Comparison of ENCODE assay signal across 7 cellular contexts in the genomic region with DNA sequence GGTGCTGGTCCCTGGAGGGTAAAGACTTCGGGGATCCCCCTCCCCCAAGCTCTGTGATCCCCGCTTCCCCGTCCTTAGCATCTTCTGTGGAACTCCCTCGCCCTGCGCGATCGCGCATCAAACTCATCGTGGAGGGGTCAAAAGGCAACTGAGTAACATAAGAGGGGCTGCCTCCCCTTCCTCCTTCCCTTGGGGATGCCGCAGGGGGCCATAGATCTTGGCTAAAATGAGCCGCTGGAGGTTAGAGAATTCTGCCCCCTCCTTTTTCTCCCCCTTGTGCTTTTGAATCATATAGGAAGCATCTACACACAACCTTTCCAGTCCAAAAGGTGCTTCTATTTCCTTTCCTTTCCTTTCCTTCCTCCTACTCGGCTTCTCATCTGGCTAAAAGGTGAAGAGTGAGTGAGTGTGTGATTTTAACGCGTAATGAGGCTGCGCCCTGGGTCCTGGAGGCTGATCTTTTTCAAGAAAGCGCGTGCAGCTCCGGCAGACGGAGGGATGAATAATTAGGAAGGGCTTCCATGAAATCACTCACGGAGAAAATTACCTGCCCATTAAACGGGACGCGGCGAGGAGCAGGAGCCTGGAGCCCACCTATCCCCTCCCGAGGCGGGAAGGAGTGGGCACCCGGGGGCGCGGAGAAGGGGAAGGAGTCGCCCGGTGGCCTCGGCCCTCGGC. TPM values are rescaled to one million over a fixed set of nuclear protein-coding genes. Genes with fewer than 3 reads are reported as not detected.
DNase-seq lines count a peak whose midpoint lies in the region; ATAC-seq and TF ChIP-seq lines count a peak whose summit lies in the region.

No MANE protein-coding gene starts in this region.

- no peaks in the 10 kb centered on the region for H4K20me1 ChIP-seq in IMR-90 (ENCODE audit: insufficient read depth, low read length)

- H3K27ac ChIP-seq in IMR-90 (ENCODE audit: insufficient read depth, low read length) (no peak overlapping the region), suprapubic skin (no peak overlapping the region)

- CTCF ChIA-PET in IMR-90 (lab: Yijun Ruan, JAX), result interaction anchor here (0.5 to 1.9 kb wide), 12 partner anchors 7 to 1607 kb away, joined by 3 to 8 read pairs (median 3); no protein-coding TSS in a partner anchor

- H3K18ac ChIP-seq in IMR-90 (ENCODE audit: low read depth, low read length), result no peak overlapping the region

- peak; percentile 13 for ATAC-seq in IMR-90 (ENCODE audit: low read depth)
- no peak for ATAC-seq in activated CD4-positive, CD25-positive, alpha-beta regulatory T cell treated with anti-CD3 and anti-CD28 coated beads, Interleukin-2, amount 50 U/mL, for 24 hours
- ATAC-seq in GM18870 (IDR thresholded peaks at IDR 0.05; ENCODE audit: unreplicated experiment), result no peak

- H3K27me3 ChIP-seq in IMR-90 (ENCODE audit: control insufficient read depth, insufficient read depth, low read length) (peaks cover 29% of the 10 kb centered on the region), suprapubic skin (peaks cover 25% of the 10 kb centered on the region)

- TF ChIP-seq RAD21 in IMR-90 (IDR thresholded peaks at IDR 0.05; ENCODE audit: low read length), result no peak

- no peaks in the 10 kb centered on the region for H3K79me1 ChIP-seq in IMR-90 (ENCODE audit: low read depth in 1 of 2, low read length in 2 of 2)

- no peaks in the 10 kb centered on the region for H3K4me1 ChIP-seq in IMR-90 (ENCODE audit: control insufficient read depth, insufficient read depth, low read length)
- peaks cover 23% of the 10 kb centered on the region for H3K4me1 ChIP-seq in suprapubic skin

- peak overlapping the region; percentile 65; the same call in 1 of the 2 replicates for H3K23ac ChIP-seq in IMR-90 (ENCODE audit: low read depth, low read length)

- H2AFZ ChIP-seq in IMR-90 (replicated peaks; ENCODE audit: low read length, poor library complexity), result peak overlapping the region; percentile 87

- H3K4me2 ChIP-seq in IMR-90 (ENCODE audit: low read depth, low read length), result peak overlapping the region; percentile 97

- H3K9me1 ChIP-seq in IMR-90 (ENCODE audit: insufficient read depth, low read length), result no peaks in the 10 kb centered on the region

- no peak overlapping the region for H2BK120ac ChIP-seq in IMR-90 (ENCODE audit: low read depth, low read length)

- TF ChIP-seq CTCF in IMR-90 (conservative IDR thresholded peaks at IDR 0.05; ENCODE audit: low read depth, low read length) (no peak), astrocyte of the spinal cord (IDR thresholded peaks at IDR 0.05; ENCODE audit: low read depth, low read length) (no peak), suprapubic skin (IDR thresholded peaks at IDR 0.05) (no peak)

- 0% methylated on average over 3 of the region's 33 CpGs; no CpG with 5 or more reads in 1 of the 2 experiments for WGBS in IMR-90 (ENCODE audit: extremely low coverage in 2 of 2, insufficient read length in 1 of 2), 2 experiments
- WGBS in suprapubic skin, result 2% methylated on average over 24 of the region's 33 CpGs

- POLR2A ChIA-PET in IMR-90 (lab: Charles Lee; ENCODE audit: unreplicated experiment), result no interaction called here

- in situ Hi-C loops in IMR-90 (cut with MboI; ENCODE audit: low sequenced_read_pairs) (loop anchor here (5.0 to 25.0 kb wide), 4 partner anchors 218 to 1606 kb away; no protein-coding TSS in a partner anchor), astrocyte of the spinal cord (cut with HindIII; ENCODE audit: low sequenced_read_pairs) (no loop called here)

- H3K14ac ChIP-seq in IMR-90 (replicated peaks; ENCODE audit: low read depth, low read length), result no peak overlapping the region

- DNase-seq in IMR-90, result peak; percentile 11
- DNase-seq in astrocyte of the spinal cord (ENCODE audit: low read depth, low spot score), result peak; percentile 5
- DNase-seq in iris pigment epithelial cell (ENCODE audit: low read depth), result peak; percentile 38
- DNase-seq in suprapubic skin (ENCODE audit: low spot score in 2 of 2), result peak in 1 of 2 donors; percentile 52
- DNase-seq in foreskin melanocyte, result no peak

- no peak overlapping the region for H2BK5ac ChIP-seq in IMR-90 (ENCODE audit: low read depth, low read length, poor library complexity, severe bottlenecking)

- no peak overlapping the region for H4K91ac ChIP-seq in IMR-90 (ENCODE audit: insufficient read depth, low read depth, low read length)

- peak overlapping the region; percentile 48 for H3K4me3 ChIP-seq in IMR-90 (ENCODE audit: insufficient read depth, low read depth, low read length)
- H3K4me3 ChIP-seq in astrocyte of the spinal cord (ENCODE audit: low read depth, low read length), result peak overlapping the region; percentile 42
- H3K4me3 ChIP-seq in suprapubic skin, result peak overlapping the region; percentile 63

- no peaks in the 10 kb centered on the region for H3K9me3 ChIP-seq in IMR-90 (ENCODE audit: control insufficient read depth, insufficient read depth, low read length)
- H3K9me3 ChIP-seq in suprapubic skin, result no peaks in the 10 kb centered on the region

- no peak overlapping the region; the same call in 1 of the 2 replicates for H3K56ac ChIP-seq in IMR-90 (ENCODE audit: extremely low read depth, insufficient read depth, low read length)

- no TSS peak for BruUV-seq in IMR-90 (replicated peaks; lab: Mats Ljungman, UMichigan)

- no peak overlapping the region for H4K5ac ChIP-seq in IMR-90 (ENCODE audit: low read depth, low read length)

- no peak overlapping the region for H2BK20ac ChIP-seq in IMR-90 (ENCODE audit: low read depth, low read length)

- no peak overlapping the region for H3K9ac ChIP-seq in IMR-90 (ENCODE audit: low read depth, low read length)

- H3K36me3 ChIP-seq in IMR-90 (ENCODE audit: control insufficient read depth, insufficient read depth, low read length), result no peaks in the 10 kb centered on the region
- no peaks in the 10 kb centered on the region for H3K36me3 ChIP-seq in suprapubic skin

- intact Hi-C loops in IMR-90 (cut with micrococcal nuclease), result loop anchor here (1.0 to 10.0 kb wide), 7 partner anchors 216 to 1606 kb away; no protein-coding TSS in a partner anchor

- no peak overlapping the region for H2AK5ac ChIP-seq in IMR-90 (ENCODE audit: low read depth, low read length)

- no peak overlapping the region for H3K4ac ChIP-seq in IMR-90 (ENCODE audit: low read depth, low read length)

- dilution Hi-C loops in IMR-90 (cut with HindIII; ENCODE audit: low sequenced_read_pairs, unreplicated experiment), result no loop called here

- H4K8ac ChIP-seq in IMR-90 (ENCODE audit: low read depth in 2 of 2, low read length in 2 of 2), result no peak overlapping the region

- TF ChIP-seq EP300 in suprapubic skin (IDR thresholded peaks at IDR 0.05), result no peak

- no peak overlapping the region for H2BK15ac ChIP-seq in IMR-90 (ENCODE audit: low read depth, low read length)

- no peak for TF ChIP-seq POLR2A in IMR-90 (IDR thresholded peaks at IDR 0.05; ENCODE audit: low read depth, low read length)
- TF ChIP-seq POLR2A in suprapubic skin (IDR thresholded peaks at IDR 0.05), result no peak

- peak overlapping the region; percentile 28 for H2AK9ac ChIP-seq in IMR-90 (replicated peaks; ENCODE audit: low read depth, low read length, poor library complexity)

TF ChIP-seq in IMR-90, 13 proteins besides CTCF, POLR2A, EP300 and RAD21:
- no peak for TF ChIP-seq CHD1 (IDR thresholded peaks at IDR 0.05; ENCODE audit: low read depth, low read length)
- TF ChIP-seq, protein P1, sequence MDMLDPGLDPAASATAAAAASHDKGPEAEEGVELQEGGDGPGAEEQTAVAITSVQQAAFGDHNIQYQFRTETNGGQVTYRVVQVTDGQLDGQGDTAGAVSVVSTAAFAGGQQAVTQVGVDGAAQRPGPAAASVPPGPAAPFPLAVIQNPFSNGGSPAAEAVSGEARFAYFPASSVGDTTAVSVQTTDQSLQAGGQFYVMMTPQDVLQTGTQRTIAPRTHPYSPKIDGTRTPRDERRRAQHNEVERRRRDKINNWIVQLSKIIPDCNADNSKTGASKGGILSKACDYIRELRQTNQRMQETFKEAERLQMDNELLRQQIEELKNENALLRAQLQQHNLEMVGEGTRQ (IDR thresholded peaks at IDR 0.05; ENCODE audit: low read depth, low read length), result no peak
- TF ChIP-seq SMC3 (IDR thresholded peaks at IDR 0.05; ENCODE audit: low read depth, low read length), result no peak
- TF ChIP-seq MAZ (IDR thresholded peaks at IDR 0.05; ENCODE audit: borderline replicate concordance, low read depth, low read length), result no peak
- no peak for TF ChIP-seq NFE2L2 (IDR thresholded peaks at IDR 0.05; ENCODE audit: low read depth, low read length)
- TF ChIP-seq, protein P2, sequence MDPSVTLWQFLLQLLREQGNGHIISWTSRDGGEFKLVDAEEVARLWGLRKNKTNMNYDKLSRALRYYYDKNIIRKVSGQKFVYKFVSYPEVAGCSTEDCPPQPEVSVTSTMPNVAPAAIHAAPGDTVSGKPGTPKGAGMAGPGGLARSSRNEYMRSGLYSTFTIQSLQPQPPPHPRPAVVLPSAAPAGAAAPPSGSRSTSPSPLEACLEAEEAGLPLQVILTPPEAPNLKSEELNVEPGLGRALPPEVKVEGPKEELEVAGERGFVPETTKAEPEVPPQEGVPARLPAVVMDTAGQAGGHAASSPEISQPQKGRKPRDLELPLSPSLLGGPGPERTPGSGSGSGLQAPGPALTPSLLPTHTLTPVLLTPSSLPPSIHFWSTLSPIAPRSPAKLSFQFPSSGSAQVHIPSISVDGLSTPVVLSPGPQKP (IDR thresholded peaks at IDR 0.05; ENCODE audit: borderline replicate concordance, low read depth, low read length), result no peak
- no peak for TF ChIP-seq CEBPB (IDR thresholded peaks at IDR 0.05; ENCODE audit: low read depth, low read length)
- no peak for TF ChIP-seq RCOR1 (IDR thresholded peaks at IDR 0.05; ENCODE audit: insufficient replicate concordance, low read length)
- TF ChIP-seq MAFK (IDR thresholded peaks at IDR 0.05; ENCODE audit: low read depth, low read length), result no peak
- TF ChIP-seq BHLHE40 (IDR thresholded peaks at IDR 0.05; ENCODE audit: low read depth, low read length), result no peak
- TF ChIP-seq MXI1 (IDR thresholded peaks at IDR 0.05; ENCODE audit: borderline replicate concordance, low read depth, low read length), result no peak
- no peak for TF ChIP-seq RFX5 (IDR thresholded peaks at IDR 0.05; ENCODE audit: low read depth, low read length)
- no peak for TF ChIP-seq FOS (IDR thresholded peaks at IDR 0.05; ENCODE audit: low read depth, low read length)

RNA-seq across cellular contexts. Expression of a gene that starts 0.8 kb away (rescaled TPM):
- total RNA-seq in IMR-90 (2012; rRNA removed) (14.5 and 17.2 TPM in 2 replicates), suprapubic skin (1 to 10 TPM in 3 of 4 donors, under 1 TPM in 1; 0.95 to 6.7 (median 2.2) TPM)
- 7.4 and 9.3 TPM in 2 replicates for polyA plus RNA-seq in IMR-90 (2012; rRNA removed)
- 2.6 and 5.2 TPM in 2 replicates for polyA plus RNA-seq in IMR-90 (2012; cell fraction: cytosol; rRNA removed)
- polyA plus RNA-seq in IMR-90 (2012; cell fraction: nucleus; rRNA removed; ENCODE audit: low replicate concordance), result 2.0 and 6.3 TPM in 2 replicates
